ENCODE assay signal across 14 cellular contexts in the genomic region with DNA sequence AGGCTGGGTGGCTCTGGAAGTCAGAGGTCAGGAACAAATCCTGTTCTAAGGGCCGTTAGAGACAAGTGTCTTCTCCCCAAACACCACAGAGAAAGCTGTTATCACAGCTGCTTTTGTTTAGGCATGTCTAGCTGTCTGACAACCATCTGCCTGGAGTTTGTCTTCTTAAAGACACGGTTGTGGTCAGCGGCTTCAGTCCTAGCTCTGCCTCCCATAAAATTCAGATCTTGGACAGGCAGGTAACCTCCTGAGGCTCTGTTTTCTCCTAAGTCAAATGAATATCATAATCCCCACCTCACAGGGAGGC. TPM values are rescaled to one million over a fixed set of nuclear protein-coding genes. Genes with fewer than 3 reads are reported as not detected.
DNase-seq lines count a peak whose midpoint lies in the region; FAIRE-seq and TF ChIP-seq lines count a peak whose summit lies in the region.
"Had no signal": no experiment of that assay in that cellular context is flagged by ENCODE, and none has a peak within 500 bp of the region (broad histone marks: within the 10 kb centered on the region; RNA-seq: fewer than 3 reads in every experiment).

No MANE protein-coding gene starts in this region.

- H3K4me3 Mint-ChIP-seq in progenitor cell of endocrine pancreas (ENCODE audit: low read depth) = no peak overlapping the region
- H3K4me3 Mint-ChIP-seq in activated CD4-positive, alpha-beta memory T cell treated with anti-CD3 and anti-CD28 coated beads, Interleukin-2, amount 10 ng/mL, durations not matched to agents 7 days and 5 days = no peak overlapping the region
- H3K4me3 Mint-ChIP-seq: activated T-cell treated with anti-CD3 and anti-CD28 coated beads, Interleukin-2, amount 50 U/mL, for 24 hours had no signal

- H3K27me3 ChIP-seq in adrenal gland (no peaks in the 10 kb centered on the region), thyroid gland (no peaks in the 10 kb centered on the region)
- H3K27me3 ChIP-seq: pancreas had no signal

- no peak overlapping the region for H3K4me3 ChIP-seq in adrenal gland
- no peak overlapping the region for H3K4me3 ChIP-seq in kidney (ENCODE audit: low read length in 2 of 2)
- no peak overlapping the region for H3K4me3 ChIP-seq in thyroid gland (replicated peaks in 1 of 3)
- H3K4me3 ChIP-seq: pancreas had no signal

- peak overlapping the region in 3 of 5 donors; percentile 4 to 94 (median 16) for H3K27ac ChIP-seq in adrenal gland
- peak overlapping the region; percentile 54 to 78 for H3K27ac ChIP-seq in kidney (ENCODE audit: low read depth in 2 of 2, low read length in 2 of 2)
- H3K27ac ChIP-seq in thyroid gland = peak overlapping the region in 2 of 3 donors; percentile 49 to 50

- H3K36me3 ChIP-seq in adrenal gland (replicated peaks in 1 of 2) = no peaks in the 10 kb centered on the region
- H3K36me3 ChIP-seq in kidney (ENCODE audit: control insufficient read depth in 1 of 2, insufficient read depth in 2 of 2, low read length in 2 of 2) = no peaks in the 10 kb centered on the region
- peaks cover 0 to 5% of the 10 kb centered on the region in 2 donors for H3K36me3 ChIP-seq in thyroid gland
- H3K36me3 ChIP-seq: pancreas had no signal

- intact Hi-C loops in adrenal gland (cut with DNase I) (no loop called here), kidney (cut with DNase I) (no loop called here), thyroid gland (cut with DNase I) (no loop called here)

- peaks cover 33% of the 10 kb centered on the region for H3K4me1 Mint-ChIP-seq in progenitor cell of endocrine pancreas (ENCODE audit: low read depth)
- peaks cover 62% of the 10 kb centered on the region for H3K4me1 Mint-ChIP-seq in activated CD4-positive, alpha-beta memory T cell treated with anti-CD3 and anti-CD28 coated beads, Interleukin-2, amount 10 ng/mL, durations not matched to agents 7 days and 5 days

- no peak overlapping the region for H3K9ac ChIP-seq in kidney (ENCODE audit: low read length in 2 of 2)

- H3K36me3 Mint-ChIP-seq in progenitor cell of endocrine pancreas (ENCODE audit: insufficient read depth) = no peaks in the 10 kb centered on the region
- H3K36me3 Mint-ChIP-seq in activated CD4-positive, alpha-beta memory T cell treated with anti-CD3 and anti-CD28 coated beads, Interleukin-2, amount 10 ng/mL, durations not matched to agents 7 days and 5 days (ENCODE audit: low read depth) = no peaks in the 10 kb centered on the region

- no peaks in the 10 kb centered on the region for H3K9me3 Mint-ChIP-seq in progenitor cell of endocrine pancreas (ENCODE audit: low read depth)
- H3K9me3 Mint-ChIP-seq in activated CD4-positive, alpha-beta memory T cell treated with anti-CD3 and anti-CD28 coated beads, Interleukin-2, amount 10 ng/mL, durations not matched to agents 7 days and 5 days = no peaks in the 10 kb centered on the region
- H3K9me3 Mint-ChIP-seq: activated T-cell treated with anti-CD3 and anti-CD28 coated beads, Interleukin-2, amount 50 U/mL, for 24 hours had no signal

- 39 to 68% (median 58%) methylated on average over 2 to 3 of the region's 3 CpGs for WGBS in adrenal gland, 4 donors
- WGBS in thyroid gland, 2 donors = 62 to 74% methylated on average over 3 of the region's 3 CpGs

- POLR2A ChIA-PET in activated CD4-positive, alpha-beta memory T cell treated with anti-CD3 and anti-CD28 coated beads, Interleukin-2, amount 10 ng/mL, durations not matched to agents 7 days and 5 days (lab: Charles Lee) = no interaction called here

- H3K4me1 ChIP-seq in adrenal gland (replicated peaks in 1 of 2) (peaks cover 32 to 54% of the 10 kb centered on the region in 2 donors), kidney (ENCODE audit: control insufficient read depth in 1 of 2, insufficient read depth in 1 of 2, low read depth in 1 of 2, low read length in 2 of 2) (peaks cover 32 to 34% of the 10 kb centered on the region in 2 donors), thyroid gland (peaks cover 9 to 53% of the 10 kb centered on the region in 2 donors)

- H3K9me3 ChIP-seq in adrenal gland (replicated peaks in 1 of 3) = no peaks in the 10 kb centered on the region
- no peaks in the 10 kb centered on the region for H3K9me3 ChIP-seq in kidney (ENCODE audit: control insufficient read depth in 1 of 2, low read length in 2 of 2)
- H3K9me3 ChIP-seq in thyroid gland = no peaks in the 10 kb centered on the region
- H3K9me3 ChIP-seq: pancreas had no signal

- CTCF ChIA-PET in activated CD4-positive, alpha-beta memory T cell treated with anti-CD3 and anti-CD28 coated beads, Interleukin-2, amount 10 ng/mL, durations not matched to agents 7 days and 5 days (lab: Charles Lee) = interaction anchor here (1.0 to 1.6 kb wide), 2 partner anchors 34 to 41 kb away, joined by 3 read pairs; no protein-coding TSS in a partner anchor

- TF ChIP-seq POLR2A in adrenal gland (IDR thresholded peaks at IDR 0.05) (no peak), thyroid gland (IDR thresholded peaks at IDR 0.05) (no peak)

- no peak for FAIRE-seq in kidney (lab: Jason Lieb, UNC)
- FAIRE-seq: islet of Langerhans, pancreas had no signal

- peaks cover 31% of the 10 kb centered on the region for H3K27me3 Mint-ChIP-seq in progenitor cell of endocrine pancreas
- H3K27me3 Mint-ChIP-seq in activated CD4-positive, alpha-beta memory T cell treated with anti-CD3 and anti-CD28 coated beads, Interleukin-2, amount 10 ng/mL, durations not matched to agents 7 days and 5 days = peaks cover 11% of the 10 kb centered on the region

- peak; percentile 25 to 65 for DNase-seq in SHP77 (lab: John Stamatoyannopoulos, UW)
- no peak for DNase-seq in SHP77 treated with DMSO at 0.1 percent for 48 hours (lab: John Stamatoyannopoulos, UW)
- DNase-seq in adrenal gland = no peak
- DNase-seq in kidney = no peak
- DNase-seq in thyroid gland = no peak
- DNase-seq in NCI-H446 treated with DMSO at 0.1 percent for 48 hours (lab: John Stamatoyannopoulos, UW) = no peak
- DNase-seq in progenitor cell of endocrine pancreas (ENCODE audit: low spot score, unreplicated experiment) = no peak
- DNase-seq in activated CD4-positive, alpha-beta memory T cell treated with anti-CD3 and anti-CD28 coated beads, Interleukin-2, amount 10 ng/mL, durations not matched to agents 7 days and 5 days = no peak
- DNase-seq: activated T-cell treated with anti-CD3 and anti-CD28 coated beads, Interleukin-2, amount 50 U/mL, for 24 hours; NCI-H446; stimulated activated CD4-positive, alpha-beta T cell treated with anti-CD3 and anti-CD28 coated beads, Interleukin-2, amount 100 ng/mL, for 48 hours had no signal

- H3K27ac Mint-ChIP-seq in progenitor cell of endocrine pancreas = no peak overlapping the region
- no peak overlapping the region for H3K27ac Mint-ChIP-seq in activated CD4-positive, alpha-beta memory T cell treated with anti-CD3 and anti-CD28 coated beads, Interleukin-2, amount 10 ng/mL, durations not matched to agents 7 days and 5 days
- H3K27ac Mint-ChIP-seq: activated T-cell treated with anti-CD3 and anti-CD28 coated beads, Interleukin-2, amount 50 U/mL, for 24 hours had no signal

- TF ChIP-seq CTCF in adrenal gland (IDR thresholded peaks at IDR 0.05) (no peak), kidney (IDR thresholded peaks at IDR 0.05; ENCODE audit: borderline replicate concordance, extremely low read depth, insufficient read depth) (no peak), thyroid gland (IDR thresholded peaks at IDR 0.05) (no peak), progenitor cell of endocrine pancreas (IDR thresholded peaks at IDR 0.05; ENCODE audit: unreplicated experiment) (no peak)

RNA-seq across cellular contexts. Expression of gene ITGA3, which starts 2.3 kb away (rescaled TPM):
- 100 to 1,000 TPM in 7 of 8 donors, 10 to 100 TPM in 1; 31.4 to 206 (median 134) TPM for total RNA-seq in adrenal gland
- polyA plus RNA-seq in adrenal gland = 100 to 1,000 TPM in 2 of 3 donors, 10 to 100 TPM in 1; 20.9 to 164 (median 116) TPM
- 367 TPM for total RNA-seq in kidney
- polyA plus RNA-seq in kidney (ENCODE audit: insufficient read depth, low read depth, low replicate concordance) = 117 TPM
- total RNA-seq in thyroid gland = 100 to 1,000 TPM; 145 to 246 (median 172) TPM
- 17.6 and 19.5 TPM in 2 replicates for total RNA-seq in progenitor cell of endocrine pancreas
- 10 to 100 TPM; 12.5 to 13.4 TPM for total RNA-seq in activated CD4-positive, alpha-beta memory T cell treated with anti-CD3 and anti-CD28 coated beads, Interleukin-2, amount 10 ng/mL, durations not matched to agents 7 days and 5 days

RNA-seq across cellular contexts. Expression of gene PDK2, which starts 41.5 kb away (rescaled TPM):
- total RNA-seq in adrenal gland (100 to 1,000 TPM in 7 of 8 donors, 10 to 100 TPM in 1; 98.9 to 225 (median 137) TPM), kidney (41.9 TPM), thyroid gland (10 to 100 TPM; 42.5 to 79.3 (median 64.5) TPM), progenitor cell of endocrine pancreas (35.7 and 37.1 TPM in 2 replicates)
- polyA plus RNA-seq in adrenal gland (100 to 1,000 TPM in 1 of 3 donors, 10 to 100 TPM in 2; 48.5 to 110 (median 59.7) TPM), kidney (ENCODE audit: insufficient read depth, low read depth, low replicate concordance) (121 TPM)
- 10 to 100 TPM; 19.6 to 23.4 TPM for total RNA-seq in activated CD4-positive, alpha-beta memory T cell treated with anti-CD3 and anti-CD28 coated beads, Interleukin-2, amount 10 ng/mL, durations not matched to agents 7 days and 5 days

RNA-seq across cellular contexts. Expression of gene DLX3, which starts 58.6 kb away (rescaled TPM):
- total RNA-seq in adrenal gland (under 1 TPM in 5 of 8 donors, not detected in 3; 0.36 to 0.83 (median 0.49) TPM), kidney (0.41 TPM), thyroid gland (1 to 10 TPM; 1.8 to 2.4 (median 2.1) TPM), progenitor cell of endocrine pancreas (1.5 and 1.8 TPM in 2 replicates)
- polyA plus RNA-seq in adrenal gland (under 1 TPM; 0.07 to 0.24 (median 0.13) TPM), kidney (ENCODE audit: insufficient read depth, low read depth, low replicate concordance) (0.47 TPM)
- not detected for total RNA-seq in activated CD4-positive, alpha-beta memory T cell treated with anti-CD3 and anti-CD28 coated beads, Interleukin-2, amount 10 ng/mL, durations not matched to agents 7 days and 5 days
- total RNA-seq: Daoy had no signal

Comparison
In these comparisons a context has a peak if more than half of its experiments do, and no peak if none do; other contexts are left out.
1. DNase-seq: peak in SHP77 (2 of 2); none in SHP77 treated with DMSO at 0.1 percent for 48 hours (single experiment), adrenal gland (0 of 7), kidney (single experiment), thyroid gland (0 of 2), NCI-H446 treated with DMSO at 0.1 percent for 48 hours (single experiment), progenitor cell of endocrine pancreas (single experiment) and activated CD4-positive, alpha-beta memory T cell treated with anti-CD3 and anti-CD28 coated beads, Interleukin-2, amount 10 ng/mL, durations not matched to agents 7 days and 5 days (single experiment).
2. H3K27ac ChIP-seq: peak in every context shown above with its lines; median percentile 66 in kidney; 50 in thyroid gland; 16 in adrenal gland.